Comparison of ENCODE assay signal across 19 cellular contexts in genomic region chr2:43738257-43738656, GRCh38. TPM values are rescaled to one million over a fixed set of nuclear protein-coding genes. Genes with fewer than 3 reads are reported as not detected.
A peak's percentile ranks its signal among the peaks of the same experiment; 100 is the strongest.
DNase-seq lines count a peak whose midpoint lies in the region; ATAC-seq, FAIRE-seq and TF ChIP-seq lines count a peak whose summit lies in the region.
"Had no signal": no experiment of that assay in that cellular context is flagged by ENCODE, and none has a peak within 500 bp of the region (broad histone marks: within the 10 kb centered on the region; RNA-seq: fewer than 3 reads in every experiment).

No MANE protein-coding gene starts in this region.

- no peak overlapping the region for H2AFZ ChIP-seq in ACC112 (ENCODE audit: low read length, unreplicated experiment)

- 56 to 78% methylated on average over 2 of the region's 2 CpGs for WGBS in pancreas, 2 donors
- WGBS in esophagus squamous epithelium, 2 donors = 85 to 88% methylated on average over 2 of the region's 2 CpGs

- H3K27ac ChIP-seq in ACC112 (ENCODE audit: low read depth, low read length) (0 out of 2 replicates have a peak overlapping the region, but pooled peaks have one; percentile 36), pancreas (no peak overlapping the region), esophagus squamous epithelium (no peak overlapping the region)
- H3K27ac ChIP-seq: HL-60 had no signal

- TF ChIP-seq CTCF in pancreas (IDR thresholded peaks at IDR 0.05) (no peak), esophagus squamous epithelium (IDR thresholded peaks at IDR 0.05) (no peak)

- TF ChIP-seq POLR2A in esophagus squamous epithelium (IDR thresholded peaks at IDR 0.05) = no peak

- H3K27me3 ChIP-seq in ACC112 (ENCODE audit: insufficient read depth, low read length) (no peaks in the 10 kb centered on the region), pancreas (no peaks in the 10 kb centered on the region), esophagus squamous epithelium (no peaks in the 10 kb centered on the region)
- H3K27me3 ChIP-seq: BE2C had no signal

- H3K36me3 ChIP-seq in ACC112 (ENCODE audit: insufficient read depth, low read length) (no peaks in the 10 kb centered on the region), pancreas (no peaks in the 10 kb centered on the region), esophagus squamous epithelium (peaks cover 0 to 13% (median 0%) of the 10 kb centered on the region in 3 donors)
- H3K36me3 ChIP-seq: BE2C, HAP-1 had no signal

- intact Hi-C loops in pancreas (cut with DNase I) = no loop called here
- intact Hi-C loops in esophagus squamous epithelium (cut with DNase I) = no loop called here
- intact Hi-C loops in Right ventricle myocardium inferior (cut with DNase I) = no loop called here

- FAIRE-seq in pancreas (lab: Jason Lieb, UNC) = no peak
- FAIRE-seq: G401.6, GM12891, GM19239 had no signal

- H3K4me1 ChIP-seq in ACC112 (ENCODE audit: control insufficient read depth, insufficient read depth, low read length, unreplicated experiment) (peaks cover 16% of the 10 kb centered on the region), pancreas (no peaks in the 10 kb centered on the region), esophagus squamous epithelium (no peaks in the 10 kb centered on the region)
- H3K4me1 ChIP-seq: BE2C had no signal

- H3K4me3 ChIP-seq in ACC112 (ENCODE audit: low read depth, low read length) = no peak overlapping the region
- H3K4me3 ChIP-seq in pancreas = no peak overlapping the region
- no peak overlapping the region for H3K4me3 ChIP-seq in esophagus squamous epithelium
- H3K4me3 ChIP-seq: HAP-1 had no signal

- H3K9me3 ChIP-seq in pancreas = no peaks in the 10 kb centered on the region
- no peaks in the 10 kb centered on the region for H3K9me3 ChIP-seq in esophagus squamous epithelium
- H3K9me3 ChIP-seq: BE2C, HAP-1 had no signal

- DNase-seq in iris pigment epithelial cell (ENCODE audit: low read depth) (peak; percentile 6), pancreas (no peak), HUDEP-2 (lab: John Stamatoyannopoulos, UW; ENCODE audit: unreplicated experiment in 76 of 76) (no peak), esophagus squamous epithelium (lab: John Stamatoyannopoulos, UW) (no peak), Right ventricle myocardium inferior (ENCODE audit: missing footprints) (no peak)
- DNase-seq: 8988T; ACHN; BE2C; C1 segment of cervical spinal cord; CD4-positive, CD25-positive, alpha-beta regulatory T cell; CD8-positive, alpha-beta memory T cell; COR-L47 had no signal

- ATAC-seq in SK-N-SH treated with all-trans-retinoic acid at 6 μM for 48 hours = no peak
- no peak for ATAC-seq in pancreas
- no peak for ATAC-seq in Right ventricle myocardium inferior

- H3K79me2 ChIP-seq in ACC112 (ENCODE audit: control insufficient read depth, insufficient read depth, low read length, unreplicated experiment) = no peaks in the 10 kb centered on the region

TF ChIP-seq in SK-N-SH treated with all-trans-retinoic acid at 6 μM for 48 hours, 23 proteins besides CTCF, POLR2A, EP300 and RAD21:
- TF ChIP-seq TCF4 (CRISPR knock-in tag; IDR thresholded peaks at IDR 0.05; ENCODE audit: borderline replicate concordance) (0 out of 2 replicates have a peak, but pooled peaks have one; percentile 11), SNAI2 (CRISPR knock-in tag; IDR thresholded peaks at IDR 0.05) (no peak)

RNA-seq across cellular contexts. Expression of gene DYNC2LI1, which starts 35.6 kb away (rescaled TPM):
- 10 to 100 TPM in 1 of 6 donors, 1 to 10 TPM in 5; 3.8 to 12.0 (median 9.3) TPM for total RNA-seq in pancreas
- polyA plus RNA-seq in pancreas = 10 to 100 TPM in 1 of 2 donors, 1 to 10 TPM in 1; 8.9 to 22.7 TPM
- total RNA-seq in esophagus squamous epithelium = 10 to 100 TPM in 3 of 4 donors, 1 to 10 TPM in 1; 9.4 to 19.1 (median 14.4) TPM
- total RNA-seq in Right ventricle myocardium inferior = 6.7 TPM
